In genomic region chr9:8364021-8364782, GRCh38 we compare ENCODE assay signal across 3 cellular contexts.
TF ChIP-seq lines count a peak whose summit lies in the region.

No MANE protein-coding gene starts in this region.

TF ChIP-seq in SK-N-SH, 30 proteins besides CTCF, POLR2A, EP300 and RAD21:
- no peak for TF ChIP-seq GATA2 (CRISPR knock-in tag; IDR thresholded peaks at IDR 0.05)
- no peak for TF ChIP-seq NFIC (IDR thresholded peaks at IDR 0.05; ENCODE audit: borderline replicate concordance)
- TF ChIP-seq USF2 (IDR thresholded peaks at IDR 0.05; ENCODE audit: borderline replicate concordance, low read depth, low read length) = no peak
- TF ChIP-seq RCOR1 (IDR thresholded peaks at IDR 0.05; ENCODE audit: low read length) = no peak
- TF ChIP-seq JUND (IDR thresholded peaks at IDR 0.05) = no peak
- TF ChIP-seq GABPA (IDR thresholded peaks at IDR 0.05; ENCODE audit: low read depth) = no peak
- no peak for TF ChIP-seq YY1 (IDR thresholded peaks at IDR 0.05; ENCODE audit: low read depth)
- no peak for TF ChIP-seq FOSL2 (IDR thresholded peaks at IDR 0.05; ENCODE audit: borderline replicate concordance, low read depth)
- TF ChIP-seq TCF12 (IDR thresholded peaks at IDR 0.05) = no peak
- TF ChIP-seq NRF1 (IDR thresholded peaks at IDR 0.05; ENCODE audit: low read depth, low read length) = no peak
- no peak for TF ChIP-seq FOXJ3 (CRISPR knock-in tag; IDR thresholded peaks at IDR 0.05)
- no peak for TF ChIP-seq ZBTB33 (IDR thresholded peaks at IDR 0.05; ENCODE audit: borderline replicate concordance, low read depth)
- no peak for TF ChIP-seq SMC3 (IDR thresholded peaks at IDR 0.05; ENCODE audit: low read depth, low read length)

TF ChIP-seq in SK-N-SH treated with all-trans-retinoic acid at 6 μM for 48 hours, 23 proteins besides CTCF, POLR2A, EP300 and RAD21:
- TF ChIP-seq CSDC2 (CRISPR knock-in tag; IDR thresholded peaks at IDR 0.05) (no peak), POU6F1 (CRISPR knock-in tag; IDR thresholded peaks at IDR 0.05; ENCODE audit: borderline replicate concordance, low read depth) (no peak), PATZ1 (CRISPR knock-in tag; IDR thresholded peaks at IDR 0.05; ENCODE audit: borderline replicate concordance) (no peak), PPARA (CRISPR knock-in tag; IDR thresholded peaks at IDR 0.05; ENCODE audit: borderline replicate concordance) (no peak), TCF4 (CRISPR knock-in tag; IDR thresholded peaks at IDR 0.05; ENCODE audit: borderline replicate concordance) (no peak), SNAI2 (CRISPR knock-in tag; IDR thresholded peaks at IDR 0.05) (no peak), ISL1 (CRISPR knock-in tag; IDR thresholded peaks at IDR 0.05) (no peak), ARNTL (CRISPR knock-in tag; IDR thresholded peaks at IDR 0.05; ENCODE audit: borderline replicate concordance, low read depth) (no peak), BACH2 (CRISPR knock-in tag; IDR thresholded peaks at IDR 0.05; ENCODE audit: borderline replicate concordance) (no peak), OSR1 (CRISPR knock-in tag; IDR thresholded peaks at IDR 0.05) (no peak), TSHZ2 (CRISPR knock-in tag; IDR thresholded peaks at IDR 0.05) (no peak), ESRRG (CRISPR knock-in tag; IDR thresholded peaks at IDR 0.05) (no peak), GLIS3 (CRISPR knock-in tag; IDR thresholded peaks at IDR 0.05) (no peak), CREB5 (CRISPR knock-in tag; IDR thresholded peaks at IDR 0.05; ENCODE audit: low read depth) (no peak), ZNF70 (CRISPR knock-in tag; IDR thresholded peaks at IDR 0.05) (no peak), ZNF565 (CRISPR knock-in tag; conservative IDR thresholded peaks at IDR 0.05; ENCODE audit: low read depth) (no peak)

TF ChIP-seq in endothelial cell of umbilical vein, 7 proteins besides CTCF, POLR2A, EP300 and RAD21:
- TF ChIP-seq POLR2AphosphoS5 (IDR thresholded peaks at IDR 0.05; ENCODE audit: insufficient read depth, low read depth, low read length) (no peak), GATA2 (IDR thresholded peaks at IDR 0.05; ENCODE audit: insufficient read depth, insufficient read length, low read depth, low read length) (no peak), JUN (IDR thresholded peaks at IDR 0.05; ENCODE audit: borderline replicate concordance, insufficient read depth, insufficient read length, low read depth) (no peak), FOS (IDR thresholded peaks at IDR 0.05; ENCODE audit: borderline replicate concordance, insufficient read depth, low read length) (no peak), EZH2 (IDR thresholded peaks at IDR 0.05; ENCODE audit: borderline replicate concordance, low read depth, low read length, severe bottlenecking) (no peak), MAX (IDR thresholded peaks at IDR 0.05; ENCODE audit: insufficient read depth, insufficient read length) (no peak), MYC (IDR thresholded peaks at IDR 0.05; ENCODE audit: low read depth, low read length) (no peak)
